Comparison of ENCODE assay signal across 8 cellular contexts in the genomic region with DNA sequence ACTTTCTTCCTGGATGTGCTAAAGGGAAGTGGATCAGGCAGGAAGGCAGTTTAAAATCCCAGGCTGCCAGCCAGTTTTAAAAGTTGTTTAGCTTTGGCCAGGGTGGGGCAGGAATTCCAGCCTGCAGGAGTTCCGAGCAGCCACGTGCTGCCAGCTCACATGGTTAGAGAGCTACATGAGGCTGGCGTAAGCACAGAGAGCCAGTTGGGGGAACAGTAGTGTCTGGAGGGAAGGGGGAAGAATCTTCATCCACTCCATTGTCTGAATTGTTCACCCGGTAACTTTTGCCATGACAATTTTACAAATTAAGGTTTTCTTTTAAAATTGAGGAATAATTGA. TPM values are rescaled to one million over a fixed set of nuclear protein-coding genes. Genes with fewer than 3 reads are reported as not detected.
DNase-seq lines count a peak whose midpoint lies in the region; ATAC-seq lines count a peak whose summit lies in the region.

No MANE protein-coding gene starts in this region.

- no peak overlapping the region for H2AFZ ChIP-seq in GM23248

- peaks cover 65% of the 10 kb centered on the region for H3F3A ChIP-seq in GM23248 (ENCODE audit: insufficient read depth)

- H3K27ac ChIP-seq in GM23248 (peak overlapping the region; percentile 99), esophagus (ENCODE audit: low read depth in 2 of 2, low read length in 1 of 2) (peak overlapping the region; percentile 94 to 98)

- H3K9me3 ChIP-seq in GM23248 (ENCODE audit: low read depth) (no peaks in the 10 kb centered on the region), esophagus (ENCODE audit: control insufficient read depth in 2 of 2, insufficient read depth in 1 of 2, low read depth in 1 of 2, low read length in 1 of 2) (peaks cover 0 to 1% of the 10 kb centered on the region in 2 donors)

- H3K9ac ChIP-seq in GM23248 = peak overlapping the region; percentile 89

- H3K4me1 ChIP-seq in GM23248 (ENCODE audit: insufficient read depth) = peaks cover 55% of the 10 kb centered on the region
- peaks cover 9 to 12% of the 10 kb centered on the region in 2 donors for H3K4me1 ChIP-seq in esophagus (ENCODE audit: control insufficient read depth in 2 of 2, insufficient read depth in 2 of 2, low read length in 1 of 2)

- no peaks in the 10 kb centered on the region; the same call in 1 of the 2 replicates for H3K36me3 ChIP-seq in GM23248 (ENCODE audit: low read depth)
- peaks cover 0 to 12% of the 10 kb centered on the region in 2 donors for H3K36me3 ChIP-seq in esophagus (ENCODE audit: control insufficient read depth in 2 of 2, insufficient read depth in 2 of 2, low read length in 1 of 2)

- H3K27me3 ChIP-seq in GM23248 (replicated peaks; ENCODE audit: insufficient read depth) (no peaks in the 10 kb centered on the region), esophagus (ENCODE audit: control insufficient read depth in 1 of 2, insufficient read depth in 2 of 2, low read length in 2 of 2) (no peaks in the 10 kb centered on the region)

- 2% methylated on average over 4 of the region's 4 CpGs for WGBS in GM23248 (ENCODE audit: low coverage in 1 of 2, low lambda C conversion rate in 2 of 2, missing lambda C conversion rate in 2 of 2), 2 experiments
- 11 to 25% methylated on average over 4 of the region's 4 CpGs for WGBS in esophagus, 2 donors

- DNase-seq in GM23248 (peak; percentile 95), RPMI7951 (ENCODE audit: low read depth) (peak; percentile 99), myocyte (ENCODE audit: low read depth) (peak; percentile 97), HuH-7 (ENCODE audit: low spot score) (no peak), RPMI8226 (no peak)

- no peaks in the 10 kb centered on the region for H3K9me2 ChIP-seq in GM23248 (ENCODE audit: insufficient read depth)

- H3K4me2 ChIP-seq in GM23248 (ENCODE audit: unreplicated experiment) = peak overlapping the region; percentile 83

- no peaks in the 10 kb centered on the region for H4K20me1 ChIP-seq in GM23248 (ENCODE audit: insufficient read depth)

- H3K4me3 ChIP-seq in GM23248 (peak overlapping the region; percentile 44), esophagus (ENCODE audit: low read depth in 1 of 2, low read length in 2 of 2) (no peak overlapping the region)

- peaks cover 17% of the 10 kb centered on the region; the same call in 1 of the 2 replicates for H3K79me2 ChIP-seq in GM23248 (ENCODE audit: insufficient read depth)

- ATAC-seq in HG03025 (IDR thresholded peaks at IDR 0.05; ENCODE audit: low FRiP score, unreplicated experiment) (no peak), HG02642 (IDR thresholded peaks at IDR 0.05; ENCODE audit: poor library complexity, unreplicated experiment) (no peak)

- in situ Hi-C loops in GM23248 (cut with MboI) = no loop called here

RNA-seq across cellular contexts. Expression of gene CDC25B, which starts 12.0 kb away (rescaled TPM):
- total RNA-seq in GM23248 (2014; rRNA removed; shearing (Covaris generic)) = 20.1 and 22.9 TPM in 2 replicates
- 16.3 and 18.2 TPM in 2 replicates for polyA plus RNA-seq in GM23248 (2016; fragmentation: Nextera tagmentation; extraction: Ambion mirVana)
- 133 and 136 TPM in 2 replicates for total RNA-seq in RPMI7951 (2014; rRNA removed; shearing (Covaris generic))
- 10 to 100 TPM; 15.6 to 21.8 TPM for polyA plus RNA-seq in esophagus
- 127 and 211 TPM in 2 replicates for total RNA-seq in myocyte
- 84.8 TPM for polyA plus RNA-seq in myocyte (2012)

RNA-seq across cellular contexts. Expression of gene AP5S1, which starts 12.2 kb away (rescaled TPM):
- 24.8 and 25.0 TPM in 2 replicates for total RNA-seq in GM23248 (2014; rRNA removed; shearing (Covaris generic))
- polyA plus RNA-seq in GM23248 (2016; fragmentation: Nextera tagmentation; extraction: Ambion mirVana) (20.5 and 22.6 TPM in 2 replicates), esophagus (1 to 10 TPM; 4.6 to 7.9 TPM)
- 28.5 and 29.7 TPM in 2 replicates for total RNA-seq in RPMI7951 (2014; rRNA removed; shearing (Covaris generic))
- 23.8 and 24.6 TPM in 2 replicates for total RNA-seq in myocyte
- polyA plus RNA-seq in myocyte (2012) = 21.3 TPM

RNA-seq across cellular contexts. Expression of gene CENPB, which starts 21.6 kb away (rescaled TPM):
- total RNA-seq in GM23248 (2014; rRNA removed; shearing (Covaris generic)) = 134 and 153 TPM in 2 replicates
- 4.5 and 4.6 TPM in 2 replicates for polyA plus RNA-seq in GM23248 (2016; fragmentation: Nextera tagmentation; extraction: Ambion mirVana)
- 65.2 and 122 TPM in 2 replicates for total RNA-seq in RPMI7951 (2014; rRNA removed; shearing (Covaris generic))
- polyA plus RNA-seq in esophagus = 10 to 100 TPM; 33.3 to 43.4 TPM
- total RNA-seq in myocyte = 86.0 and 88.2 TPM in 2 replicates
- 78.8 TPM for polyA plus RNA-seq in myocyte (2012)

RNA-seq across cellular contexts. Expression of gene SPEF1, which starts 26.9 kb away (rescaled TPM):
- not detected in 2 replicates for total RNA-seq in GM23248 (2014; rRNA removed; shearing (Covaris generic))
- polyA plus RNA-seq in GM23248 (2016; fragmentation: Nextera tagmentation; extraction: Ambion mirVana) (0.11 TPM in 1 of 2 replicates, not detected in the other), esophagus (under 1 TPM; 0.07 to 0.08 TPM)
- total RNA-seq in RPMI7951 (2014; rRNA removed; shearing (Covaris generic)) = 0.78 TPM in 1 of 2 replicates, not detected in the other
- total RNA-seq in myocyte = 0.11 TPM in 1 of 2 replicates, not detected in the other
- 0.61 TPM for polyA plus RNA-seq in myocyte (2012)

RNA-seq across cellular contexts. Expression of gene MAVS, which starts 38.5 kb away (rescaled TPM):
- 22.0 and 27.4 TPM in 2 replicates for total RNA-seq in GM23248 (2014; rRNA removed; shearing (Covaris generic))
- polyA plus RNA-seq in GM23248 (2016; fragmentation: Nextera tagmentation; extraction: Ambion mirVana) = 12.0 and 12.5 TPM in 2 replicates
- total RNA-seq in RPMI7951 (2014; rRNA removed; shearing (Covaris generic)) = 19.3 and 23.4 TPM in 2 replicates
- 10 to 100 TPM in 1 of 2 donors, 1 to 10 TPM in 1; 9.2 to 20.5 TPM for polyA plus RNA-seq in esophagus
- 21.3 and 26.7 TPM in 2 replicates for total RNA-seq in myocyte
- polyA plus RNA-seq in myocyte (2012) = 25.2 TPM

Comparison
In these comparisons a context has a peak if more than half of its experiments do, and no peak if none do; other contexts are left out.
1. DNase-seq: peak in GM23248 (single experiment), RPMI7951 (single experiment) and myocyte (single experiment); none in HuH-7 (single experiment) and RPMI8226 (single experiment).